1 cellular context compared by ENCODE assay signal in genomic region chr11:129278586-129279319, GRCh38.
TF ChIP-seq lines count a peak whose summit lies in the region.

No MANE protein-coding gene starts in this region.

TF ChIP-seq in HepG2, 621 proteins besides CTCF, POLR2A, EP300 and RAD21 (continued from another document and continues in another):
- TF ChIP-seq TFDP2 (CRISPR knock-in tag; IDR thresholded peaks at IDR 0.05) (no peak), ZNF607 (CRISPR knock-in tag; IDR thresholded peaks at IDR 0.05; ENCODE audit: borderline replicate concordance) (no peak), ZMYM3 (CRISPR knock-in tag; IDR thresholded peaks at IDR 0.05) (no peak), ZNF264 (CRISPR knock-in tag; IDR thresholded peaks at IDR 0.05) (no peak), SRSF1 (optimal IDR thresholded peaks at IDR 0.05; ENCODE audit: low read depth, low read length) (no peak), ZMYM4 (CRISPR knock-in tag; IDR thresholded peaks at IDR 0.05) (no peak), ZNF616 (CRISPR knock-in tag; IDR thresholded peaks at IDR 0.05; ENCODE audit: low read depth) (no peak), SNRNP70 (IDR thresholded peaks at IDR 0.05; ENCODE audit: low read depth, low read length) (no peak), HNRNPH1 (optimal IDR thresholded peaks at IDR 0.05; ENCODE audit: low read depth, low read length) (no peak), ZNF263 (CRISPR knock-in tag; IDR thresholded peaks at IDR 0.05) (no peak), ZGPAT (CRISPR knock-in tag; IDR thresholded peaks at IDR 0.05) (no peak), KLF16 (CRISPR knock-in tag; IDR thresholded peaks at IDR 0.05) (0 out of 4 replicates have a peak, but pooled peaks of 1 of the 2 experiments have one; percentile 24), SPEN (CRISPR knock-in tag; IDR thresholded peaks at IDR 0.05; ENCODE audit: low read depth) (no peak), ZNF121 (CRISPR knock-in tag; IDR thresholded peaks at IDR 0.05) (no peak), FOXM1 (CRISPR knock-in tag; IDR thresholded peaks at IDR 0.05) (no peak), MAFG (CRISPR knock-in tag; IDR thresholded peaks at IDR 0.05) (no peak), MYC (CRISPR knock-in tag; IDR thresholded peaks at IDR 0.05; ENCODE audit: borderline replicate concordance) (0 out of 2 replicates have a peak, but pooled peaks have one; percentile 10), SALL1 (CRISPR knock-in tag; IDR thresholded peaks at IDR 0.05) (no peak), ZNF281 (CRISPR knock-in tag; IDR thresholded peaks at IDR 0.05; ENCODE audit: borderline replicate concordance) (no peak), YEATS4 (CRISPR knock-in tag; IDR thresholded peaks at IDR 0.05; ENCODE audit: borderline replicate concordance) (no peak; the same call in 1 of the 2 replicates), NCOA1 (CRISPR knock-in tag; IDR thresholded peaks at IDR 0.05) (no peak), PTBP1 (IDR thresholded peaks at IDR 0.05; ENCODE audit: low read depth, low read length, poor library complexity, severe bottlenecking) (no peak), RFX3 (CRISPR knock-in tag; IDR thresholded peaks at IDR 0.05) (no peak), ZNF710 (CRISPR knock-in tag; IDR thresholded peaks at IDR 0.05; ENCODE audit: borderline replicate concordance) (no peak), ZNF207 (IDR thresholded peaks at IDR 0.05; ENCODE audit: borderline replicate concordance) (no peak), ZBTB38 (CRISPR knock-in tag; IDR thresholded peaks at IDR 0.05) (no peak), MED13 (CRISPR knock-in tag; IDR thresholded peaks at IDR 0.05) (no peak), ADNP (CRISPR knock-in tag; IDR thresholded peaks at IDR 0.05) (no peak), PLRG1 (conservative IDR thresholded peaks at IDR 0.05) (no peak), MTF1 (CRISPR knock-in tag; IDR thresholded peaks at IDR 0.05) (no peak), ZNF580 (CRISPR knock-in tag; IDR thresholded peaks at IDR 0.05; ENCODE audit: borderline replicate concordance, low read depth) (no peak), ZNF687 (CRISPR knock-in tag; IDR thresholded peaks at IDR 0.05) (peak; percentile 36; the same call in 1 of the 2 replicates), ZNF660 (CRISPR knock-in tag; IDR thresholded peaks at IDR 0.05; ENCODE audit: borderline replicate concordance, low read depth) (no peak), NR2F1 (CRISPR knock-in tag; IDR thresholded peaks at IDR 0.05) (no peak), ZNF646 (CRISPR knock-in tag; IDR thresholded peaks at IDR 0.05) (no peak), HOXA5 (CRISPR knock-in tag; IDR thresholded peaks at IDR 0.05) (no peak), ZNF256 (CRISPR knock-in tag; conservative IDR thresholded peaks at IDR 0.05) (no peak), SYNCRIP (IDR thresholded peaks at IDR 0.05; ENCODE audit: insufficient read depth, low read depth, low read length) (no peak), ZNF577 (CRISPR knock-in tag; IDR thresholded peaks at IDR 0.05; ENCODE audit: borderline replicate concordance, low read depth) (no peak), ZNF44 (CRISPR knock-in tag; IDR thresholded peaks at IDR 0.05) (no peak)
